In genomic region chr15:70111203-70112017, GRCh38 we compare ENCODE assay signal across 8 cellular contexts. TPM values are rescaled to one million over a fixed set of nuclear protein-coding genes. Genes with fewer than 3 reads are reported as not detected.
DNase-seq lines count a peak whose midpoint lies in the region; ATAC-seq and TF ChIP-seq lines count a peak whose summit lies in the region.

No MANE protein-coding gene starts in this region.

- no peak for TF ChIP-seq CTCF in lower lobe of right lung (IDR thresholded peaks at IDR 0.05)
- no peak for TF ChIP-seq CTCF in upper lobe of left lung (IDR thresholded peaks at IDR 0.05)

- intact Hi-C loops in lower lobe of right lung (cut with DNase I): no loop called here

- DNase-seq in NCI-H82 treated with DMSO at 0.1 percent for 48 hours (lab: John Stamatoyannopoulos, UW; ENCODE audit: unreplicated experiment) (peak; percentile 87), dermis microvascular lymphatic vessel endothelial cell (ENCODE audit: low read depth in 2 of 2) (peak; percentile 61 to 91), lower lobe of right lung (no peak), upper lobe of left lung (peak in 1 of 2 donors; percentile 66), NK-92 (lab: John Stamatoyannopoulos, UW; ENCODE audit: unreplicated experiment) (no peak), T-helper 17 cell (no peak)

- peaks cover 14% of the 10 kb centered on the region for H3K27me3 Mint-ChIP-seq in T-helper 17 cell

- no peaks in the 10 kb centered on the region for H3K9me3 ChIP-seq in HUES6 (ENCODE audit: control insufficient read depth, insufficient read depth, low read depth, low read length)
- no peaks in the 10 kb centered on the region for H3K9me3 ChIP-seq in lower lobe of right lung
- no peaks in the 10 kb centered on the region for H3K9me3 ChIP-seq in upper lobe of left lung
- H3K9me3 ChIP-seq in T-helper 17 cell (ENCODE audit: control insufficient read depth, low read length, poor library complexity, severe bottlenecking): no peaks in the 10 kb centered on the region

- H3K27ac ChIP-seq in HUES6 (ENCODE audit: low read depth, low read length) (no peak overlapping the region), lower lobe of right lung (peak overlapping the region; percentile 79), upper lobe of left lung (peak overlapping the region; percentile 57 to 87 (median 78))

- TF ChIP-seq EP300 in upper lobe of left lung (IDR thresholded peaks at IDR 0.05): no peak

- H3K4me1 ChIP-seq in HUES6 (ENCODE audit: control insufficient read depth, insufficient read depth, low read length): peaks cover 23% of the 10 kb centered on the region
- peaks cover 22% of the 10 kb centered on the region for H3K4me1 ChIP-seq in lower lobe of right lung
- H3K4me1 ChIP-seq in upper lobe of left lung: peaks cover 13 to 18% (median 15%) of the 10 kb centered on the region in 4 donors

- H3K27me3 ChIP-seq in HUES6 (ENCODE audit: control insufficient read depth, insufficient read depth, low read length) (no peaks in the 10 kb centered on the region), lower lobe of right lung (ENCODE audit: low read depth) (no peaks in the 10 kb centered on the region), upper lobe of left lung (no peaks in the 10 kb centered on the region)

- peak; percentile 63 to 85 for ATAC-seq in lower lobe of right lung
- ATAC-seq in upper lobe of left lung (ENCODE audit: low FRiP score in 2 of 2): peak; percentile 63 to 94
- ATAC-seq in T-helper 17 cell: no peak
- ATAC-seq in GM18861 (IDR thresholded peaks at IDR 0.05; ENCODE audit: unreplicated experiment): no peak

- no peak overlapping the region for H3K4me3 Mint-ChIP-seq in T-helper 17 cell

- H3K36me3 ChIP-seq in HUES6 (ENCODE audit: control insufficient read depth, insufficient read depth, low read length) (no peaks in the 10 kb centered on the region), lower lobe of right lung (no peaks in the 10 kb centered on the region), upper lobe of left lung (no peaks in the 10 kb centered on the region)

- H3K9ac ChIP-seq in HUES6 (ENCODE audit: low read length): no peak overlapping the region

- H3K4me1 Mint-ChIP-seq in T-helper 17 cell: peaks cover 10% of the 10 kb centered on the region

- no peak for TF ChIP-seq POLR2A in upper lobe of left lung (IDR thresholded peaks at IDR 0.05)

- H3K27ac Mint-ChIP-seq in T-helper 17 cell: no peak overlapping the region

- 14 to 24% methylated on average over 4 to 7 of the region's 7 CpGs for WGBS in upper lobe of left lung, 2 donors

- peak overlapping the region; percentile 38 for H3K4me3 ChIP-seq in HUES6 (ENCODE audit: low read depth, low read length)
- H3K4me3 ChIP-seq in lower lobe of right lung: peak overlapping the region; percentile 6
- peak overlapping the region in 2 of 4 donors; percentile 16 to 23 for H3K4me3 ChIP-seq in upper lobe of left lung

- H3K36me3 Mint-ChIP-seq in T-helper 17 cell (ENCODE audit: low read depth): peaks cover 5% of the 10 kb centered on the region

RNA-seq across cellular contexts. Expression of gene TLE3, which starts 13.7 kb away (rescaled TPM):
- total RNA-seq in dermis microvascular lymphatic vessel endothelial cell (11.4 and 23.4 TPM in 2 replicates), lower lobe of right lung (63.7 TPM), upper lobe of left lung (100 to 1,000 TPM in 1 of 6 donors, 10 to 100 TPM in 5; 52.2 to 140 (median 80.6) TPM), T-helper 17 cell (100 to 1,000 TPM; 115 to 132 TPM)

Comparison
In these comparisons a context has a peak if more than half of its experiments do, and no peak if none do; other contexts are left out.
1. DNase-seq: peak in NCI-H82 treated with DMSO at 0.1 percent for 48 hours (single experiment) and dermis microvascular lymphatic vessel endothelial cell (2 of 2); none in lower lobe of right lung (single experiment), NK-92 (single experiment) and T-helper 17 cell (0 of 3).
2. ATAC-seq: peak in lower lobe of right lung (2 of 2) and upper lobe of left lung (2 of 2); none in T-helper 17 cell (single experiment) and GM18861 (single experiment).